15 cellular contexts compared by ENCODE assay signal in the genomic region with DNA sequence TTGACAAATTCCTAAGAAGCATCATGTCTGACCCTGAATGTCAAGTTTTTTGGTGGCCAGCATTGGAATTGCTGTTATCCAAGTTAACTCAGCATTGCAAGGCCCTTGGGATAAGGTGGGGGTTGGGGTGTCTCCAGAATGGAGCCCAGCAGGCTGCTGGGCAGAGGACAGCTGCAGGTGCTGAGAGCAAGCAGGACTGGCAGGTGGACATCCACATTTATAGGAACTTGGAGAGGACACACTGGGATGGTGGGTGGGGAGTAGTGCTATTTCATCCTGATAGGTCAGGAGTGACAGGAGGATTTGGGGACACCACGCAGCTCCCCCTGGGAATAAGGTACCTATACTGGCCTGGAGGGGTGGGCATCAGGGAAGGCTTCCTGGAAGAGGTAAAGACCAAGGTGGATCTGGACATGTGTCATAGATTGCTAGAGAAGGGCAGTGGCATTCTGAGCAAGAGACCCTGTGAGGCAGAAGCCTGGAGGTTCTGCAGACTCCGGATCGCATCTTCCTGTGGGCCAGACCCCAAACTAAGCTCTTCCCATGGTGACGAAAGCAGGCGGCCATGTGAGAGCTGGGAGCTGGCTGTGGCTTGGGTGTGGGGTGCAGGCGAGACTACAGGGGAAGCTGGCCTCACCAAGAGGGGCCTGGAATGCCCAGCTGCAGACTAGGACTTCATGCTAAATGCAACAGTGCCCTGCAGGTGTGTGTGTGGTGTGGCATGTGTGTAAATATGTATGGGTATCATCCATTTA.
A peak's percentile ranks its signal among the peaks of the same experiment; 100 is the strongest.
DNase-seq lines count a peak whose midpoint lies in the region; TF ChIP-seq lines count a peak whose summit lies in the region.
"Had no signal": no experiment of that assay in that cellular context is flagged by ENCODE, and none has a peak within 500 bp of the region (broad histone marks: within the 10 kb centered on the region; RNA-seq: fewer than 3 reads in every experiment).

No MANE protein-coding gene starts in this region.

- H3K79me1 ChIP-seq in H9 (ENCODE audit: insufficient read depth, low read depth, low read length, poor library complexity, severe bottlenecking): no peaks in the 10 kb centered on the region

- H3K27me3 ChIP-seq in H9 (ENCODE audit: insufficient read depth, low read length): no peaks in the 10 kb centered on the region
- H3K27me3 ChIP-seq in A673 (replicated peaks; ENCODE audit: insufficient read depth, low read depth, low read length, poor library complexity): no peaks in the 10 kb centered on the region
- H3K27me3 ChIP-seq: MG63 had no signal

- peaks cover 7% of the 10 kb centered on the region; the same call in 1 of the 2 replicates for H3K4me1 ChIP-seq in H9 (ENCODE audit: insufficient read depth, low read length)
- H3K4me1 ChIP-seq in A673 (ENCODE audit: insufficient read depth, low read length, poor library complexity, severe bottlenecking): peaks cover 13% of the 10 kb centered on the region
- H3K4me1 ChIP-seq: Caco-2, HAP-1 had no signal

- H4K20me1 ChIP-seq in H9 (ENCODE audit: control insufficient read depth, insufficient read depth, insufficient read length): no peaks in the 10 kb centered on the region

- H4K8ac ChIP-seq in H9 (replicated peaks; ENCODE audit: insufficient read length, low read depth, low read length): no peak overlapping the region

- no peak overlapping the region for H2BK15ac ChIP-seq in H9 (ENCODE audit: low read depth, low read length)

- no peak overlapping the region for H4K5ac ChIP-seq in H9 (ENCODE audit: insufficient read length, low read depth, low read length)

- TF ChIP-seq CTCF in H9 (conservative IDR thresholded peaks at IDR 0.05) (no peak), progenitor cell of endocrine pancreas (IDR thresholded peaks at IDR 0.05; ENCODE audit: unreplicated experiment) (no peak), A673 (conservative IDR thresholded peaks at IDR 0.05; ENCODE audit: low read depth, low read length) (no peak)

- H2BK12ac ChIP-seq in H9 (ENCODE audit: insufficient read length, low read depth, low read length): peak overlapping the region; percentile 14

- H3K4me3 Mint-ChIP-seq in H9 (no peak overlapping the region), progenitor cell of endocrine pancreas (ENCODE audit: low read depth) (no peak overlapping the region)
- no peak overlapping the region for H3K4me3 Mint-ChIP-seq in activated T-helper 2 cell treated with anti-CD3 and anti-CD28 coated beads, Interferon-gamma antibody, Interleukin-2, Interleukin-4, amounts not matched to agents 10 μg/mL and 5 μg/mL and 100 μg/mL, durations not matched to agents 14 hours and 24 hours and 36 hours (ENCODE audit: low read depth)

- no peak overlapping the region for H3K4me2 ChIP-seq in H9 (ENCODE audit: insufficient read depth, insufficient read length, low read length)

- no peak overlapping the region for H3K9ac ChIP-seq in H9 (ENCODE audit: extremely low read depth, insufficient read length, low read length)

- intact Hi-C loops in activated T-helper 2 cell treated with anti-CD3 and anti-CD28 coated beads, Interferon-gamma antibody, Interleukin-2, Interleukin-4, amounts not matched to agents 10 μg/mL and 5 μg/mL and 100 μg/mL, durations not matched to agents 14 hours and 24 hours and 36 hours (cut with micrococcal nuclease): no loop called here
- intact Hi-C loops in A673 (cut with micrococcal nuclease; ENCODE audit: unreplicated experiment): no loop called here

- POLR2A ChIA-PET in A673 (lab: Charles Lee; ENCODE audit: low non-redundant PET): no interaction called here

- no peak overlapping the region for H3K4ac ChIP-seq in H9 (ENCODE audit: low read depth, low read length)

- no peak overlapping the region for H2AFZ ChIP-seq in H9 (ENCODE audit: low read length)

- no peak overlapping the region for H2BK120ac ChIP-seq in H9 (ENCODE audit: low read depth, low read length, poor library complexity, severe bottlenecking)

- no peaks in the 10 kb centered on the region for H3K36me3 ChIP-seq in A673 (ENCODE audit: insufficient read depth, low read length, poor library complexity, severe bottlenecking)
- H3K36me3 ChIP-seq: HAP-1, MG63 had no signal

- no peak overlapping the region for H4K91ac ChIP-seq in H9 (ENCODE audit: insufficient read length, low read depth, low read length)

- H3K4me1 Mint-ChIP-seq in H9: peaks cover 27 to 32% of the 10 kb centered on the region in 2 experiments
- peaks cover 27% of the 10 kb centered on the region for H3K4me1 Mint-ChIP-seq in activated T-helper 2 cell treated with anti-CD3 and anti-CD28 coated beads, Interferon-gamma antibody, Interleukin-2, Interleukin-4, amounts not matched to agents 10 μg/mL and 5 μg/mL and 100 μg/mL, durations not matched to agents 14 hours and 24 hours and 36 hours (ENCODE audit: low read depth)
- peaks cover 29% of the 10 kb centered on the region for H3K4me1 Mint-ChIP-seq in progenitor cell of endocrine pancreas (ENCODE audit: low read depth)

- no peaks in the 10 kb centered on the region; a peak in 1 of 5 replicates for H3K9me3 Mint-ChIP-seq in H9
- H3K9me3 Mint-ChIP-seq in activated T-helper 2 cell treated with anti-CD3 and anti-CD28 coated beads, Interferon-gamma antibody, Interleukin-2, Interleukin-4, amounts not matched to agents 10 μg/mL and 5 μg/mL and 100 μg/mL, durations not matched to agents 14 hours and 24 hours and 36 hours: no peaks in the 10 kb centered on the region
- H3K9me3 Mint-ChIP-seq in progenitor cell of endocrine pancreas (ENCODE audit: low read depth): no peaks in the 10 kb centered on the region

- no peak overlapping the region for H3K4me3 ChIP-seq in A673 (ENCODE audit: low read depth, low read length, poor library complexity, severe bottlenecking)
- H3K4me3 ChIP-seq: HAP-1, MG63 had no signal

- H3K56ac ChIP-seq in H9 (ENCODE audit: insufficient read length, low read depth, low read length): no peak overlapping the region

- CTCF ChIA-PET in A673 (lab: Charles Lee): interaction anchor here (0.6 kb wide), 1 partner anchor 369 kb away, joined by 3 read pairs; no protein-coding TSS in a partner anchor

- H2BK20ac ChIP-seq in H9 (ENCODE audit: low read depth, low read length, poor library complexity, severe bottlenecking): no peak overlapping the region

- H3K23me2 ChIP-seq in H9 (ENCODE audit: insufficient read length, low read depth, low read length, poor library complexity, severe bottlenecking): no peaks in the 10 kb centered on the region

- no peak overlapping the region for H3K27ac ChIP-seq in H9 (ENCODE audit: insufficient read length, low read depth, low read length)
- H3K27ac ChIP-seq in A673 (ENCODE audit: low read depth, low read length, poor library complexity, severe bottlenecking): no peak overlapping the region
- H3K27ac ChIP-seq: RWPE1 had no signal

- H3K23ac ChIP-seq in H9 (ENCODE audit: insufficient read length, low read depth, low read length): no peak overlapping the region

- H3K9me3 ChIP-seq in H9 (ENCODE audit: control insufficient read depth, low read depth, low read length): no peaks in the 10 kb centered on the region
- H3K9me3 ChIP-seq in A673 (ENCODE audit: low read depth, low read length, poor library complexity, severe bottlenecking): no peaks in the 10 kb centered on the region
- H3K9me3 ChIP-seq: Caco-2, HAP-1, MG63 had no signal

- no peak overlapping the region for H2BK5ac ChIP-seq in H9 (ENCODE audit: insufficient read length, low read length)

- H3K36me3 Mint-ChIP-seq in H9 (ENCODE audit: insufficient read depth in 1 of 3, low read depth in 3 of 3) (no peaks in the 10 kb centered on the region; a peak in 2 of 7 replicates), progenitor cell of endocrine pancreas (ENCODE audit: insufficient read depth) (no peaks in the 10 kb centered on the region)
- H3K36me3 Mint-ChIP-seq in activated T-helper 2 cell treated with anti-CD3 and anti-CD28 coated beads, Interferon-gamma antibody, Interleukin-2, Interleukin-4, amounts not matched to agents 10 μg/mL and 5 μg/mL and 100 μg/mL, durations not matched to agents 14 hours and 24 hours and 36 hours (ENCODE audit: low read depth): no peaks in the 10 kb centered on the region

- no peaks in the 10 kb centered on the region for H3K79me2 ChIP-seq in H9 (ENCODE audit: insufficient read depth, low read length)

- no peak overlapping the region for H3T11ph ChIP-seq in H9 (ENCODE audit: low read length)

- H3K27ac Mint-ChIP-seq in H9 (peak overlapping the region in 1 of 3 experiments; percentile 16; a peak in 3 of 7 replicates), progenitor cell of endocrine pancreas (peak overlapping the region; percentile 98)
- peak overlapping the region; percentile 20 for H3K27ac Mint-ChIP-seq in activated T-helper 2 cell treated with anti-CD3 and anti-CD28 coated beads, Interferon-gamma antibody, Interleukin-2, Interleukin-4, amounts not matched to agents 10 μg/mL and 5 μg/mL and 100 μg/mL, durations not matched to agents 14 hours and 24 hours and 36 hours

- peaks cover 4% of the 10 kb centered on the region for H3K27me3 Mint-ChIP-seq in H9 (ENCODE audit: low read depth)
- no peaks in the 10 kb centered on the region for H3K27me3 Mint-ChIP-seq in activated T-helper 2 cell treated with anti-CD3 and anti-CD28 coated beads, Interferon-gamma antibody, Interleukin-2, Interleukin-4, amounts not matched to agents 10 μg/mL and 5 μg/mL and 100 μg/mL, durations not matched to agents 14 hours and 24 hours and 36 hours (ENCODE audit: low read depth)
- no peaks in the 10 kb centered on the region for H3K27me3 Mint-ChIP-seq in progenitor cell of endocrine pancreas

- no peak overlapping the region for H3K14ac ChIP-seq in H9 (ENCODE audit: insufficient read depth, low read length)

- DNase-seq in H9 (no peak), myocyte (ENCODE audit: low read depth) (peak; percentile 55), progenitor cell of endocrine pancreas (ENCODE audit: low spot score, unreplicated experiment) (no peak), DMS79 (lab: John Stamatoyannopoulos, UW) (no peak), A673 (ENCODE audit: low spot score) (no peak)
- DNase-seq in activated T-helper 2 cell treated with anti-CD3 and anti-CD28 coated beads, Interferon-gamma antibody, Interleukin-2, Interleukin-4, amounts not matched to agents 10 μg/mL and 5 μg/mL and 100 μg/mL, durations not matched to agents 14 hours and 24 hours and 36 hours (ENCODE audit: low spot score): no peak
- no peak for DNase-seq in activated effector memory CD4-positive, alpha-beta T cell treated with anti-CD3 and anti-CD28 coated beads, Interleukin-2, amount 50 U/mL, for 16 hours
- DNase-seq: Caco-2, MG63, NCI-H1092, NCI-H2081 treated with DMSO at 0.1 percent for 48 hours, NCI-H226, NCI-H526 treated with DMSO at 0.1 percent for 48 hours had no signal

- no peak overlapping the region for H3K18ac ChIP-seq in H9 (ENCODE audit: insufficient read length, low read depth, low read length)

- no TSS peak for BruUV-seq in A673 (replicated peaks; lab: Mats Ljungman, UMichigan)

- no CpG with 5 or more reads among the region's 6 CpGs for WGBS in H9 (ENCODE audit: extremely low coverage, insufficient read length, low lambda C conversion rate)

- H2AK5ac ChIP-seq in H9 (ENCODE audit: insufficient read length, low read length): no peak overlapping the region
